Comparison of ENCODE assay signal across 21 cellular contexts in the genomic region with DNA sequence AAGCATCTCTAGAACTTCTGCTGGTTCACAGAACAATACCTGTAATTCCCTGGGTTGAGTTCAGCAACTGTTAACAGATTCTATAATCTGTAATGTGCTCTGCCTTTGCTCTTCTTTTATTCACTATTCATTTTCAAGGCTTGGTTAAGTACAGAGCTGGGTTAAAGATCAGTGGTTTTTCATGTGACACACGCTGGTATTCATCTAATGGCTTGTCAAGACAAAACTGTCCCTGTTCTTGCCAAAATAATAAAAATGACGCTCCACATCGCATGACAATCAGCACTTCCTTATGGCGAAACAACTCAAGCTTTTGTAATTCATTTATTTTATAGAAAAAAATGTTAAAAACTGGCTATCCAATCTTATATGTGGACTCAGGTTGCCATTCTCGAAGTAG.
"Had no signal": no experiment of that assay in that cellular context is flagged by ENCODE, and none has a peak within 500 bp of the region (broad histone marks: within the 10 kb centered on the region; RNA-seq: fewer than 3 reads in every experiment).

No MANE protein-coding gene starts in this region.

- H3K4me3 ChIP-seq: esophagus muscularis mucosa, hepatocyte, lung, right atrium auricular region, sigmoid colon, skin epidermis, testis, transverse colon had no signal

- H3K9me3 ChIP-seq: esophagus muscularis mucosa, right atrium auricular region, sigmoid colon, testis, transverse colon had no signal

- H3K4me1 ChIP-seq: testis had no signal

- H3K9me3 Mint-ChIP-seq: nephron progenitor cell; stimulated activated naive B cell treated with anti-CD40 and anti-IgM and Interleukin-4, amounts not matched to agents 10 μg/mL and 1 μg/mL and 100 μg/mL, for 72 hours; stimulated activated naive CD8-positive, alpha-beta T cell treated with anti-CD3 and anti-CD28 coated beads, Interleukin-15, amount 100 ng/mL, for 72 hours had no signal

- DNase-seq: effector memory CD4-positive, alpha-beta T cell; foreskin fibroblast; head of caudate nucleus; left colon; left ventricle myocardium superior; mesenchymal stem cell; midbrain; nephron progenitor cell; sigmoid colon; stimulated activated CD4-positive, alpha-beta T cell treated with anti-CD3 and anti-CD28 coated beads, Interleukin-2, amount 100 ng/mL, for 24 hours; stimulated activated CD4-positive, alpha-beta T cell treated with anti-CD3 and anti-CD28 coated beads, Interleukin-4, amount 100 ng/mL, for 4 hours; stimulated activated naive B cell treated with anti-CD40 and anti-IgM and Interleukin-4, amounts not matched to agents 10 μg/mL and 1 μg/mL and 100 μg/mL, for 72 hours; stimulated activated naive CD8-positive, alpha-beta T cell treated with anti-CD3 and anti-CD28 coated beads, Interleukin-15, amount 100 ng/mL, for 72 hours; testis; transverse colon had no signal

- H3K4me3 Mint-ChIP-seq: nephron progenitor cell; stimulated activated naive B cell treated with anti-CD40 and anti-IgM and Interleukin-4, amounts not matched to agents 10 μg/mL and 1 μg/mL and 100 μg/mL, for 72 hours; stimulated activated naive CD8-positive, alpha-beta T cell treated with anti-CD3 and anti-CD28 coated beads, Interleukin-15, amount 100 ng/mL, for 72 hours had no signal

- FAIRE-seq: endometrium had no signal

- H3K27ac Mint-ChIP-seq: nephron progenitor cell; stimulated activated naive B cell treated with anti-CD40 and anti-IgM and Interleukin-4, amounts not matched to agents 10 μg/mL and 1 μg/mL and 100 μg/mL, for 72 hours; stimulated activated naive CD8-positive, alpha-beta T cell treated with anti-CD3 and anti-CD28 coated beads, Interleukin-15, amount 100 ng/mL, for 72 hours had no signal

- H3K36me3 Mint-ChIP-seq: stimulated activated naive B cell treated with anti-CD40 and anti-IgM and Interleukin-4, amounts not matched to agents 10 μg/mL and 1 μg/mL and 100 μg/mL, for 72 hours had no signal

- H3K27me3 ChIP-seq: esophagus muscularis mucosa, right atrium auricular region, sigmoid colon, testis, transverse colon had no signal

- H3K36me3 ChIP-seq: right atrium auricular region, sigmoid colon, transverse colon had no signal
